Comparison of ENCODE assay signal across 7 cellular contexts in the genomic region with DNA sequence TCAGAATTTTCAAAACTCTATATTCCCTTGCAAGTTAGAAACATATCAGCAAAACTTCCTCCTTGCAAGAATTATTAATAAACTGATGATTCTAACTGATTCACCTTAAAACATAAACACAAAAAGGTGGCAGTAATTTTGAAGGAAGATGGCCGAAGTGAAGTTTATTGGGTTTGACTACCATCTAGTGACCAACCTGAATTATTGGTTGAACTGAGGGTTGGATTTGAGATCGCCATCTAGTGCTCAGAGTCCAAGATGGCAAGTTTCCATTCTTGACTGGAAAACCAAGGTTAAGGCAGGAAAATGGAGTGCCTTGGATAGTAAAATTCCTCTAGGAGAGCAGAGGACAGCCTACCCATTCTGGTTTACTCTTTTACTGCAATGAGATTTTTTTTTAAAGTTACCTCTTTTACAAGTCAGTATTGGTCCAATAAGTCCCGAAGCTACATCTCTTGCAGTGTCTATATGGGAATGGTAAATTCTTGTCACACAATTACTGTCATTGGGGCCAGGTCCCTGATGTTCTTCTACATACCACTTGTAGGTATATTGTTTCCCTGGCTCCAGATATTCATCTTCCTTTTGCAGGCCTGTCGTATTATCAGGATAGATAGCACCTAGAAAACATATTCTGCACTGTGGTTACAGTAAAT. TPM values are rescaled to one million over a fixed set of nuclear protein-coding genes. Genes with fewer than 3 reads are reported as not detected.
DNase-seq lines count a peak whose midpoint lies in the region; ATAC-seq lines count a peak whose summit lies in the region.

No MANE protein-coding gene starts in this region.

- H3K27me3 ChIP-seq in trophoblast cell (ENCODE audit: insufficient read depth, low read length) = no peaks in the 10 kb centered on the region

- H2BK5ac ChIP-seq in trophoblast cell (ENCODE audit: low read depth, low read length, poor library complexity) = no peak overlapping the region

- no peaks in the 10 kb centered on the region for H3K36me3 Mint-ChIP-seq in activated CD4-positive, alpha-beta T cell treated with anti-CD3 and anti-CD28 coated beads, Interleukin-2, amount 10 ng/mL, durations not matched to agents 7 days and 5 days (ENCODE audit: low read depth)

- H2BK12ac ChIP-seq in trophoblast cell (ENCODE audit: low read length) = no peak overlapping the region

- H2AK5ac ChIP-seq in trophoblast cell (ENCODE audit: low read length) = no peak overlapping the region

- peak; percentile 63 for ATAC-seq in GM19467 (IDR thresholded peaks at IDR 0.05; ENCODE audit: unreplicated experiment)
- ATAC-seq in HG03469 (IDR thresholded peaks at IDR 0.05; ENCODE audit: unreplicated experiment) = peak; percentile 51

- H3K36me3 ChIP-seq in trophoblast cell (ENCODE audit: control insufficient read depth in 1 of 2, insufficient read depth in 2 of 2, low read length in 2 of 2) = no peaks in the 10 kb centered on the region

- no peak overlapping the region for H2AFZ ChIP-seq in trophoblast cell (ENCODE audit: insufficient read depth, low read length, poor library complexity)

- no peaks in the 10 kb centered on the region for H3K79me1 ChIP-seq in trophoblast cell (ENCODE audit: low read length)

- H3K4me3 Mint-ChIP-seq in activated CD4-positive, alpha-beta T cell treated with anti-CD3 and anti-CD28 coated beads, Interleukin-2, amount 10 ng/mL, durations not matched to agents 7 days and 5 days = no peak overlapping the region

- no peak overlapping the region for H4K8ac ChIP-seq in trophoblast cell (ENCODE audit: low read depth, low read length)

- H3K4me1 ChIP-seq in trophoblast cell (ENCODE audit: control insufficient read depth in 1 of 2, insufficient read depth in 2 of 2, low read length in 2 of 2) = peaks cover 0 to 3% of the 10 kb centered on the region in 2 experiments

- no peak overlapping the region for H3K4ac ChIP-seq in trophoblast cell (ENCODE audit: low read depth, low read length)

- H3K27me3 Mint-ChIP-seq in activated CD4-positive, alpha-beta T cell treated with anti-CD3 and anti-CD28 coated beads, Interleukin-2, amount 10 ng/mL, durations not matched to agents 7 days and 5 days = peaks cover 9% of the 10 kb centered on the region

- H3K18ac ChIP-seq in trophoblast cell (ENCODE audit: low read length) = no peak overlapping the region

- no peak overlapping the region for H4K12ac ChIP-seq in trophoblast cell (ENCODE audit: low read depth, low read length)

- H3K4me3 ChIP-seq in trophoblast cell (ENCODE audit: low read depth, low read length) = no peak overlapping the region

- H3K14ac ChIP-seq in trophoblast cell (ENCODE audit: low read length) = no peak overlapping the region

- H3K9ac ChIP-seq in trophoblast cell (ENCODE audit: low read length) = no peak overlapping the region

- H2BK120ac ChIP-seq in trophoblast cell (ENCODE audit: insufficient read depth, low read length, poor library complexity) = no peak overlapping the region

- H3K9me3 ChIP-seq in trophoblast cell (ENCODE audit: insufficient read depth, low read depth, low read length) = no peaks in the 10 kb centered on the region

- H4K91ac ChIP-seq in trophoblast cell (ENCODE audit: low read depth, low read length) = no peak overlapping the region

- H3K27ac ChIP-seq in trophoblast cell (ENCODE audit: low read depth, low read length) = no peak overlapping the region

- POLR2A ChIA-PET in activated CD4-positive, alpha-beta T cell treated with anti-CD3 and anti-CD28 coated beads, Interleukin-2, amount 10 ng/mL, durations not matched to agents 7 days and 5 days (lab: Charles Lee) = no interaction called here

- no CpG with 5 or more reads among the region's 4 CpGs for WGBS in trophoblast cell (ENCODE audit: extremely low coverage, insufficient coverage, insufficient read length)

- H3K23ac ChIP-seq in trophoblast cell (ENCODE audit: low read length) = no peak overlapping the region

- DNase-seq in ELF-1 (ENCODE audit: low read depth, low spot score) (peak; percentile 80), NCI-H345 (lab: John Stamatoyannopoulos, UW) (peak; percentile 71), head of caudate nucleus (peak in 28 of 42 donors; percentile 18 to 82 (median 57)), trophoblast cell (peak; percentile 45 to 90)
- DNase-seq in activated CD4-positive, alpha-beta T cell treated with anti-CD3 and anti-CD28 coated beads, Interleukin-2, amount 10 ng/mL, durations not matched to agents 7 days and 5 days = peak; percentile 54

- H3K4me2 ChIP-seq in trophoblast cell (ENCODE audit: low read length) = no peak overlapping the region

- CTCF ChIA-PET in activated CD4-positive, alpha-beta T cell treated with anti-CD3 and anti-CD28 coated beads, Interleukin-2, amount 10 ng/mL, durations not matched to agents 7 days and 5 days (lab: Charles Lee) = interaction anchor here (0.9 to 2.6 kb wide), 3 partner anchors 17 to 318 kb away, joined by 3 to 12 read pairs (median 10); no protein-coding TSS in a partner anchor

- no peaks in the 10 kb centered on the region for H3K9me3 Mint-ChIP-seq in activated CD4-positive, alpha-beta T cell treated with anti-CD3 and anti-CD28 coated beads, Interleukin-2, amount 10 ng/mL, durations not matched to agents 7 days and 5 days

- no peaks in the 10 kb centered on the region for H3K79me2 ChIP-seq in trophoblast cell (ENCODE audit: control insufficient read depth, insufficient read depth, low read length, poor library complexity)

- H3K4me1 Mint-ChIP-seq in activated CD4-positive, alpha-beta T cell treated with anti-CD3 and anti-CD28 coated beads, Interleukin-2, amount 10 ng/mL, durations not matched to agents 7 days and 5 days = peaks cover 13% of the 10 kb centered on the region

- intact Hi-C loops in head of caudate nucleus (cut with DNase I) = loop anchor here (5.0 to 10.0 kb wide), 3 partner anchors 151 to 548 kb away; no protein-coding TSS in a partner anchor

- H3K27ac Mint-ChIP-seq in activated CD4-positive, alpha-beta T cell treated with anti-CD3 and anti-CD28 coated beads, Interleukin-2, amount 10 ng/mL, durations not matched to agents 7 days and 5 days = no peak overlapping the region

RNA-seq across cellular contexts. Expression of gene CP, which starts 51.6 kb away (rescaled TPM):
- total RNA-seq in activated CD4-positive, alpha-beta T cell treated with anti-CD3 and anti-CD28 coated beads, Interleukin-2, amount 10 ng/mL, durations not matched to agents 7 days and 5 days = not detected
- 1.7 and 1.8 TPM in 2 replicates for polyA plus RNA-seq in trophoblast cell (2013)
